In genomic region chr6:150072201-150072600, GRCh38 we compare ENCODE assay signal across 11 cellular contexts. TPM values are rescaled to one million over a fixed set of nuclear protein-coding genes. Genes with fewer than 3 reads are reported as not detected.
A peak's percentile ranks its signal among the peaks of the same experiment; 100 is the strongest.
DNase-seq lines count a peak whose midpoint lies in the region; ATAC-seq and TF ChIP-seq lines count a peak whose summit lies in the region.
"Had no signal": no experiment of that assay in that cellular context is flagged by ENCODE, and none has a peak within 500 bp of the region (broad histone marks: within the 10 kb centered on the region; RNA-seq: fewer than 3 reads in every experiment).

No MANE protein-coding gene starts in this region.

- intact Hi-C loops in mammary epithelial cell (cut with micrococcal nuclease) = no loop called here

- H3K9me3 ChIP-seq in mammary epithelial cell (replicated peaks; ENCODE audit: insufficient read depth, low read length) = no peaks in the 10 kb centered on the region
- H3K9me3 ChIP-seq: heart right ventricle had no signal

- H3K9ac ChIP-seq in mammary epithelial cell (ENCODE audit: insufficient read depth, low read length) = no peak overlapping the region

- no peak overlapping the region for H3K27ac ChIP-seq in mammary epithelial cell (ENCODE audit: insufficient read depth, low read depth, low read length)
- H3K27ac ChIP-seq: heart right ventricle had no signal

- ATAC-seq in HG02852 (IDR thresholded peaks at IDR 0.05; ENCODE audit: unreplicated experiment) (no peak), GM19351 (IDR thresholded peaks at IDR 0.05; ENCODE audit: unreplicated experiment) (no peak), HG02623 (IDR thresholded peaks at IDR 0.05; ENCODE audit: unreplicated experiment) (no peak)
- ATAC-seq: heart right ventricle; stimulated activated naive CD8-positive, alpha-beta T cell treated with anti-CD3 and anti-CD28 coated beads, Interleukin-15, amount 100 ng/mL, for 72 hours had no signal

- peak overlapping the region; percentile 43 for H3K4me2 ChIP-seq in mammary epithelial cell (ENCODE audit: insufficient read depth, low read depth, low read length)

- H2AFZ ChIP-seq in mammary epithelial cell (ENCODE audit: low read depth, low read length) = peak overlapping the region; percentile 22

- no peaks in the 10 kb centered on the region for H3K36me3 ChIP-seq in mammary epithelial cell (ENCODE audit: insufficient read depth, low read length)
- H3K36me3 ChIP-seq: heart right ventricle had no signal

- H4K20me1 ChIP-seq in mammary epithelial cell (ENCODE audit: insufficient read depth, low read length) = no peaks in the 10 kb centered on the region

- H3K79me2 ChIP-seq in mammary epithelial cell (ENCODE audit: insufficient read depth, low read length) = peaks cover 2% of the 10 kb centered on the region

- in situ Hi-C loops in mammary epithelial cell (cut with MboI; ENCODE audit: low sequenced_read_pairs in 2 of 2) = loop anchor here in 1 of 2 donors (25.0 kb wide), 1 partner anchor 740 kb away; no protein-coding TSS in a partner anchor

- dilution Hi-C loops in mammary epithelial cell (cut with HindIII; ENCODE audit: low sequenced_read_pairs) = no loop called here

- 32% methylated on average over 8 of the region's 8 CpGs for WGBS in mammary epithelial cell (ENCODE audit: low coverage, missing lambda C conversion rate)

- H3K4me3 ChIP-seq in mammary epithelial cell (replicated peaks in 1 of 3; ENCODE audit: insufficient read depth in 1 of 3, low read depth in 2 of 3, low read length in 3 of 3) = no peak overlapping the region
- H3K4me3 ChIP-seq: heart right ventricle had no signal

- CTCF ChIA-PET in mammary epithelial cell (lab: Charles Lee; ENCODE audit: low non-redundant PET) = no interaction called here

- BruUV-seq in mammary epithelial cell (replicated peaks; lab: Mats Ljungman, UMichigan) = no TSS peak

- peaks cover 37% of the 10 kb centered on the region for H3K4me1 ChIP-seq in mammary epithelial cell (ENCODE audit: insufficient read depth, low read length)

- DNase-seq in activated T-cell treated with anti-CD3 and anti-CD28 coated beads for 1 hour (ENCODE audit: low read depth) = peak; percentile 24
- DNase-seq in activated T-cell treated with anti-CD3 and anti-CD28 coated beads for 4 hours = no peak
- peak; percentile 81 for DNase-seq in RPMI8226
- DNase-seq in mammary epithelial cell = peak; percentile 71
- DNase-seq in stimulated activated CD4-positive, alpha-beta T cell treated with anti-CD3 and anti-CD28 coated beads, Interleukin-4, amount 100 ng/mL, for 24 hours = peak; percentile 39

- H3K27me3 ChIP-seq in mammary epithelial cell (ENCODE audit: insufficient read depth, low read length) = no peaks in the 10 kb centered on the region

- TF ChIP-seq CTCF in mammary epithelial cell (conservative IDR thresholded peaks at IDR 0.05 in 1 of 2, IDR thresholded peaks at IDR 0.05 in 1 of 2; ENCODE audit: extremely low read depth in 1 of 2, insufficient read depth in 1 of 2, low read depth in 1 of 2, low read length in 2 of 2) = no peak

RNA-seq across cellular contexts. Expression of gene ULBP3, which starts 3.3 kb away (rescaled TPM):
- 10 to 100 TPM; 14.5 to 28.5 TPM for total RNA-seq in mammary epithelial cell
- 19.6 TPM for polyA plus RNA-seq in mammary epithelial cell
- polyA minus RNA-seq in mammary epithelial cell = 22.9 TPM

RNA-seq across cellular contexts. Expression of gene RAET1L, which starts 46.9 kb away (rescaled TPM):
- total RNA-seq in mammary epithelial cell = 1 to 10 TPM; 1.0 to 2.6 TPM
- polyA plus RNA-seq in mammary epithelial cell = 3.3 TPM
- not detected for polyA minus RNA-seq in mammary epithelial cell
- total RNA-seq: heart right ventricle, SK-MEL-5 had no signal
